Comparison of ENCODE assay signal across 1 cellular context in genomic region chr11:128458316-128458715, GRCh38.
A peak's percentile ranks its signal among the peaks of the same experiment; 100 is the strongest.
TF ChIP-seq lines count a peak whose summit lies in the region.

No MANE protein-coding gene starts in this region.

TF ChIP-seq in SK-N-SH, 30 proteins besides CTCF, POLR2A, EP300 and RAD21 (continued from another document):
- TF ChIP-seq YY1 (IDR thresholded peaks at IDR 0.05; ENCODE audit: low read depth) (no peak), MAX (IDR thresholded peaks at IDR 0.05; ENCODE audit: low read depth) (peak; percentile 88; the same call in 1 of the 2 replicates), USF1 (IDR thresholded peaks at IDR 0.05; ENCODE audit: borderline replicate concordance, low read depth) (no peak), TCF12 (IDR thresholded peaks at IDR 0.05) (peak; percentile 67), FOXM1 (IDR thresholded peaks at IDR 0.05; ENCODE audit: low read depth) (0 out of 2 replicates have a peak, but pooled peaks have one; percentile 29), GATA2 (CRISPR knock-in tag; IDR thresholded peaks at IDR 0.05) (no peak), ZBTB33 (IDR thresholded peaks at IDR 0.05; ENCODE audit: borderline replicate concordance, low read depth) (no peak), CHD2 (IDR thresholded peaks at IDR 0.05; ENCODE audit: low read length, partially characterized antibody) (no peak), EZH2phosphoT487 (IDR thresholded peaks at IDR 0.05; ENCODE audit: borderline replicate concordance, low read depth) (no peak), GABPA (IDR thresholded peaks at IDR 0.05; ENCODE audit: low read depth) (no peak), RXRA (IDR thresholded peaks at IDR 0.05; ENCODE audit: borderline replicate concordance, low read depth) (no peak), NFIC (IDR thresholded peaks at IDR 0.05; ENCODE audit: borderline replicate concordance) (no peak), TAF1 (IDR thresholded peaks at IDR 0.05; ENCODE audit: borderline replicate concordance, low read depth, low read length) (no peak)
